In genomic region chr10:100370976-100371706, GRCh38 we compare ENCODE assay signal across 9 cellular contexts. TPM values are rescaled to one million over a fixed set of nuclear protein-coding genes. Genes with fewer than 3 reads are reported as not detected.
A peak's percentile ranks its signal among the peaks of the same experiment; 100 is the strongest.
DNase-seq lines count a peak whose midpoint lies in the region; ATAC-seq and TF ChIP-seq lines count a peak whose summit lies in the region.
"Had no signal": no experiment of that assay in that cellular context is flagged by ENCODE, and none has a peak within 500 bp of the region (broad histone marks: within the 10 kb centered on the region; RNA-seq: fewer than 3 reads in every experiment).

No MANE protein-coding gene starts in this region.

- H3K4me3 ChIP-seq in HL-60 (replicated peaks; ENCODE audit: insufficient read depth, low read length) (peak overlapping the region; percentile 23), right atrium auricular region (no peak overlapping the region)

- TF ChIP-seq CTCF in 22Rv1 (IDR thresholded peaks at IDR 0.05) (no peak), HL-60 (IDR thresholded peaks at IDR 0.05; ENCODE audit: insufficient read depth, low read length) (no peak), right atrium auricular region (IDR thresholded peaks at IDR 0.05) (no peak)

- H3K27ac ChIP-seq in 22Rv1 = peak overlapping the region; percentile 100
- peak overlapping the region; percentile 74 for H3K27ac ChIP-seq in HL-60 (replicated peaks)
- peak overlapping the region; percentile 74 for H3K27ac ChIP-seq in angular gyrus (ENCODE audit: low read depth, low read length)
- H3K27ac ChIP-seq in right atrium auricular region = peak overlapping the region; percentile 97 to 98

- H3K27me3 ChIP-seq in HL-60 (ENCODE audit: insufficient read depth, poor library complexity, severe bottlenecking) (no peaks in the 10 kb centered on the region), right atrium auricular region (no peaks in the 10 kb centered on the region)

- H3K36me3 ChIP-seq in right atrium auricular region = no peaks in the 10 kb centered on the region

- H3K4me1 ChIP-seq in right atrium auricular region = peaks cover 0 to 44% of the 10 kb centered on the region in 2 donors

- DNase-seq in HL-60 (ENCODE audit: low read depth in 1 of 2, low spot score in 1 of 2) = peak in 1 of 2 experiments; percentile 56
- DNase-seq in T-helper 1 cell = peak in 4 of 5 donors; percentile 20 to 79 (median 24)
- DNase-seq in right atrium auricular region (ENCODE audit: low spot score) = peak; percentile 92
- DNase-seq in putamen (ENCODE audit: low spot score) = peak; percentile 88
- no peak for DNase-seq in NCI-H1048 (lab: John Stamatoyannopoulos, UW)

- H3K9me3 ChIP-seq in right atrium auricular region = no peaks in the 10 kb centered on the region

- no peak for ATAC-seq in HG02981 (IDR thresholded peaks at IDR 0.05; ENCODE audit: unreplicated experiment)

RNA-seq across cellular contexts. Expression of gene SCD, which starts 24.1 kb away (rescaled TPM):
- 10 to 100 TPM in 1 of 2 donors, 1 to 10 TPM in 1; 7.9 to 25.4 TPM for total RNA-seq in right atrium auricular region

RNA-seq across cellular contexts. Expression of gene PKD2L1, which starts 41.1 kb away (rescaled TPM):
- total RNA-seq in right atrium auricular region = not detected
- total RNA-seq: kidney epithelial cell had no signal
